In the genomic region with DNA sequence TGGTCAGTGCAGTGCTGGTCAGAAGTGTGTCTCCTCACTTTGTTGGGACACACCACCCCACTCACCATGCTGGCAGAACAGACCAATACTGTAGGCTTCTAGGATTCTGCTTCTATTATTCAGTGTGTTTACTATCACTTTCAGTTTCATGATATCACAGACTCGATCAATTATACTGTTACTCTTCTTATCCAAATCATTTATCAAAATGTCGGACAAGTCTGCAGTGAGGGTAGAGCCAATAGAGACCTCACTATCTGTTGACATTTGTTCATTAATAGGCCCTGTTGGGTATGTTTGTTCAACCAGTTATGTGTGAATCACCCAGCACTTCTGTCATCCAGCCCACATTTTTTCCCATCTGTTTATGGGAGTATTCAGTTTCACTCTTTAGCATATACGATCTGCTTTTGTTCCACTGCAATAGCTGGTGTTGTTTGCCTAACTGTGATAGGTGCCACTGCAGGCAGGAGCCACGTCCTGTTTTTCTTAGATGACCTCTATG, we compare ENCODE assay signal across 8 cellular contexts.
DNase-seq lines count a peak whose midpoint lies in the region; ATAC-seq and TF ChIP-seq lines count a peak whose summit lies in the region.

No MANE protein-coding gene starts in this region.

- no peaks in the 10 kb centered on the region for H4K20me1 ChIP-seq in MM.1S (ENCODE audit: insufficient read depth, low read length)

- peak overlapping the region; percentile 74 for H3K4me3 Mint-ChIP-seq in CD8-positive, alpha-beta T cell
- H3K4me3 Mint-ChIP-seq in activated T-helper 1 cell treated with anti-CD3 and anti-CD28 coated beads, Interleukin-12 subunit alpha, Interleukin-12 subunit beta, Interleukin-2, Interleukin-4 antibody, amounts not matched to agents 30 ng/mL and 10 ng/mL and 1 ng/mL, durations not matched to agents 14 hours and 24 hours and 36 hours = peak overlapping the region; percentile 69
- no peak overlapping the region for H3K4me3 Mint-ChIP-seq in endothelial cell (ENCODE audit: unreplicated experiment)

- no peak for TF ChIP-seq EP300 in upper lobe of left lung (IDR thresholded peaks at IDR 0.05)

- peak overlapping the region; percentile 67 for H3K4me2 ChIP-seq in MM.1S (ENCODE audit: low read depth, low read length)

- no peaks in the 10 kb centered on the region for H3K9me3 ChIP-seq in CD8-positive, alpha-beta T cell (ENCODE audit: low read length)
- no peaks in the 10 kb centered on the region for H3K9me3 ChIP-seq in MM.1S (replicated peaks; ENCODE audit: insufficient read depth, low read length)
- H3K9me3 ChIP-seq in upper lobe of left lung = peaks cover 0 to 5% (median 1%) of the 10 kb centered on the region in 4 donors

- H3K4me1 ChIP-seq in CD8-positive, alpha-beta T cell (ENCODE audit: insufficient read depth, low read length) = peaks cover 44% of the 10 kb centered on the region
- H3K4me1 ChIP-seq in MM.1S (ENCODE audit: low read length) (peaks cover 40% of the 10 kb centered on the region), upper lobe of left lung (peaks cover 0 to 5% (median 0%) of the 10 kb centered on the region in 4 donors)

- no peaks in the 10 kb centered on the region for H3K36me3 ChIP-seq in CD8-positive, alpha-beta T cell (ENCODE audit: insufficient read depth, low read length)
- no peaks in the 10 kb centered on the region for H3K36me3 ChIP-seq in MM.1S (replicated peaks; ENCODE audit: insufficient read depth, low read length)
- H3K36me3 ChIP-seq in upper lobe of left lung = no peaks in the 10 kb centered on the region

- H3K9ac ChIP-seq in MM.1S (ENCODE audit: low read length) = 0 out of 2 replicates have a peak overlapping the region, but pooled peaks have one; percentile 5

- no peak for TF ChIP-seq CTCF in CD8-positive, alpha-beta T cell (IDR thresholded peaks at IDR 0.05)
- no peak for TF ChIP-seq CTCF in MM.1S (IDR thresholded peaks at IDR 0.05; ENCODE audit: low read length)
- no peak for TF ChIP-seq CTCF in upper lobe of left lung (IDR thresholded peaks at IDR 0.05)
- TF ChIP-seq CTCF in endothelial cell (IDR thresholded peaks at IDR 0.05; ENCODE audit: unreplicated experiment) = no peak

- peaks cover 10% of the 10 kb centered on the region for H3K36me3 Mint-ChIP-seq in CD8-positive, alpha-beta T cell
- peaks cover 8% of the 10 kb centered on the region for H3K36me3 Mint-ChIP-seq in activated T-helper 1 cell treated with anti-CD3 and anti-CD28 coated beads, Interleukin-12 subunit alpha, Interleukin-12 subunit beta, Interleukin-2, Interleukin-4 antibody, amounts not matched to agents 30 ng/mL and 10 ng/mL and 1 ng/mL, durations not matched to agents 14 hours and 24 hours and 36 hours (ENCODE audit: low read depth)
- H3K36me3 Mint-ChIP-seq in endothelial cell (ENCODE audit: low read depth, unreplicated experiment) = no peaks in the 10 kb centered on the region

- H3K4me1 Mint-ChIP-seq in CD8-positive, alpha-beta T cell (ENCODE audit: low read depth) = peaks cover 52% of the 10 kb centered on the region
- H3K4me1 Mint-ChIP-seq in activated T-helper 1 cell treated with anti-CD3 and anti-CD28 coated beads, Interleukin-12 subunit alpha, Interleukin-12 subunit beta, Interleukin-2, Interleukin-4 antibody, amounts not matched to agents 30 ng/mL and 10 ng/mL and 1 ng/mL, durations not matched to agents 14 hours and 24 hours and 36 hours (ENCODE audit: low read depth) = peaks cover 38% of the 10 kb centered on the region
- H3K4me1 Mint-ChIP-seq in endothelial cell (ENCODE audit: unreplicated experiment) = peaks cover 9% of the 10 kb centered on the region

- peak overlapping the region; percentile 91 for H3K27ac Mint-ChIP-seq in CD8-positive, alpha-beta T cell
- peak overlapping the region; percentile 88 for H3K27ac Mint-ChIP-seq in activated T-helper 1 cell treated with anti-CD3 and anti-CD28 coated beads, Interleukin-12 subunit alpha, Interleukin-12 subunit beta, Interleukin-2, Interleukin-4 antibody, amounts not matched to agents 30 ng/mL and 10 ng/mL and 1 ng/mL, durations not matched to agents 14 hours and 24 hours and 36 hours
- H3K27ac Mint-ChIP-seq in endothelial cell (ENCODE audit: unreplicated experiment) = no peak overlapping the region

- CTCF ChIA-PET in CD8-positive, alpha-beta T cell (lab: Charles Lee) = no interaction called here

- TF ChIP-seq POLR2A in upper lobe of left lung (IDR thresholded peaks at IDR 0.05) = no peak

- POLR2A ChIA-PET in CD8-positive, alpha-beta T cell (lab: Charles Lee) = interaction anchor here (0.9 to 1.0 kb wide), 3 partner anchors 11 to 396 kb away, joined by 3 read pairs; no protein-coding TSS in a partner anchor

- WGBS in upper lobe of left lung, 2 donors = 22 to 36% methylated on average over 4 of the region's 4 CpGs

- H3K27ac ChIP-seq in CD8-positive, alpha-beta T cell (ENCODE audit: low read depth, low read length) = peak overlapping the region; percentile 40
- H3K27ac ChIP-seq in MM.1S (ENCODE audit: low read length) (peak overlapping the region; percentile 1; the same call in 1 of the 2 replicates), upper lobe of left lung (peak overlapping the region; percentile 4 to 70 (median 48))

- ATAC-seq in CD8-positive, alpha-beta T cell = peak; percentile 60
- ATAC-seq in upper lobe of left lung (ENCODE audit: low FRiP score in 2 of 2) (peak; percentile 34 to 65), HG02852 (IDR thresholded peaks at IDR 0.05; ENCODE audit: unreplicated experiment) (no peak)

- peak overlapping the region; percentile 10 for H2AFZ ChIP-seq in MM.1S (ENCODE audit: low read length)

- no peaks in the 10 kb centered on the region for H3K27me3 Mint-ChIP-seq in CD8-positive, alpha-beta T cell (ENCODE audit: low read depth)
- no peaks in the 10 kb centered on the region for H3K27me3 Mint-ChIP-seq in activated T-helper 1 cell treated with anti-CD3 and anti-CD28 coated beads, Interleukin-12 subunit alpha, Interleukin-12 subunit beta, Interleukin-2, Interleukin-4 antibody, amounts not matched to agents 30 ng/mL and 10 ng/mL and 1 ng/mL, durations not matched to agents 14 hours and 24 hours and 36 hours (ENCODE audit: insufficient read depth)
- no peaks in the 10 kb centered on the region for H3K27me3 Mint-ChIP-seq in endothelial cell (ENCODE audit: unreplicated experiment)

- no peaks in the 10 kb centered on the region for H3K79me2 ChIP-seq in MM.1S (ENCODE audit: low read length)

- peak in 1 of 7 experiments; percentile 57 for DNase-seq in CD8-positive, alpha-beta T cell
- DNase-seq in MM.1S = peak; percentile 31
- no peak for DNase-seq in activated T-helper 1 cell treated with anti-CD3 and anti-CD28 coated beads, Interleukin-12 subunit alpha, Interleukin-12 subunit beta, Interleukin-2, Interleukin-4 antibody, amounts not matched to agents 30 ng/mL and 10 ng/mL and 1 ng/mL, durations not matched to agents 14 hours and 24 hours and 36 hours (ENCODE audit: low spot score)
- peak; percentile 57 for DNase-seq in kidney glomerular epithelial cell (lab: John Stamatoyannopoulos, UW)
- DNase-seq in upper lobe of left lung = no peak
- DNase-seq in NAMALWA (ENCODE audit: low spot score) = no peak
- DNase-seq in endothelial cell (ENCODE audit: low spot score) = no peak

- intact Hi-C loops in CD8-positive, alpha-beta T cell (cut with DNase I, micrococcal nuclease) = loop anchor here in 1 of 2 experiments (5.0 kb wide), 1 partner anchor 34 kb away; no protein-coding TSS in a partner anchor
- intact Hi-C loops in activated T-helper 1 cell treated with anti-CD3 and anti-CD28 coated beads, Interleukin-12 subunit alpha, Interleukin-12 subunit beta, Interleukin-2, Interleukin-4 antibody, amounts not matched to agents 30 ng/mL and 10 ng/mL and 1 ng/mL, durations not matched to agents 14 hours and 24 hours and 36 hours (cut with micrococcal nuclease) = loop anchor here (1.0 to 5.0 kb wide), 4 partner anchors 15 to 394 kb away; no protein-coding TSS in a partner anchor

- peaks cover 12% of the 10 kb centered on the region for H3K9me3 Mint-ChIP-seq in CD8-positive, alpha-beta T cell
- peaks cover 18% of the 10 kb centered on the region for H3K9me3 Mint-ChIP-seq in activated T-helper 1 cell treated with anti-CD3 and anti-CD28 coated beads, Interleukin-12 subunit alpha, Interleukin-12 subunit beta, Interleukin-2, Interleukin-4 antibody, amounts not matched to agents 30 ng/mL and 10 ng/mL and 1 ng/mL, durations not matched to agents 14 hours and 24 hours and 36 hours
- no peaks in the 10 kb centered on the region for H3K9me3 Mint-ChIP-seq in endothelial cell (ENCODE audit: unreplicated experiment)

- H3K27me3 ChIP-seq in CD8-positive, alpha-beta T cell (ENCODE audit: insufficient read depth, low read length) = no peaks in the 10 kb centered on the region
- H3K27me3 ChIP-seq in MM.1S (replicated peaks; ENCODE audit: insufficient read depth, low read length) = no peaks in the 10 kb centered on the region
- H3K27me3 ChIP-seq in upper lobe of left lung = no peaks in the 10 kb centered on the region

- peaks cover 30% of the 10 kb centered on the region for H3F3A ChIP-seq in MM.1S (ENCODE audit: insufficient read depth, low read length)

- no peaks in the 10 kb centered on the region for H3K9me2 ChIP-seq in MM.1S (replicated peaks; ENCODE audit: insufficient read depth, low read length)

- H3K4me3 ChIP-seq in CD8-positive, alpha-beta T cell (ENCODE audit: low read depth, low read length) = peak overlapping the region; percentile 34
- H3K4me3 ChIP-seq in MM.1S (ENCODE audit: low read length) (peak overlapping the region; percentile 40), upper lobe of left lung (peak overlapping the region in 3 of 4 donors; percentile 4 to 37 (median 26))

Comparison
In these comparisons a context has a peak if more than half of its experiments do, and no peak if none do; other contexts are left out.
1. DNase-seq: peak in MM.1S (single experiment) and kidney glomerular epithelial cell (single experiment); none in activated T-helper 1 cell treated with anti-CD3 and anti-CD28 coated beads, Interleukin-12 subunit alpha, Interleukin-12 subunit beta, Interleukin-2, Interleukin-4 antibody, amounts not matched to agents 30 ng/mL and 10 ng/mL and 1 ng/mL, durations not matched to agents 14 hours and 24 hours and 36 hours (single experiment), upper lobe of left lung (0 of 2), NAMALWA (single experiment) and endothelial cell (single experiment).
2. Peak in every context shown above with its lines, with median percentiles within 50 percentile points of each other: H3K27ac ChIP-seq and H3K4me3 ChIP-seq.